In the genomic region with DNA sequence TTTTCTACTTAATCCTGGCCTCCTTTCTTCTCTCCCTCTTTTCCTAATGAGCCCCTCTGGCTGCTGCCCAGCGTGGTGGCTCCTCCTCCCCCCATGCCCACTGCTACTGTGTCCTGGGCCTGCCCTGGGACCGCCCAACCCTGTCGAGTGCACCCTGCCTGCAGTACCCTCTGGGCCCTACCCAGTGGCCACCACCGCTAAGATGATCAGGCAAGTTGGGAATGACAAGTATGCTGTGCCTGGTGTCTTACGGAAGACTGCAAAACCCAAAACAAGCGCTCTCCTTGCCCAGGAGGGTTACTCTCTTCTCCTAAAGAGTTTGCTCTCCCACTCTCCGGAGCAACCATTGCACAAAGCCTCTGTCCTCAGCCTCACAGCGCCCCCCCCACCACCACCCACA, we compare ENCODE assay signal across 15 cellular contexts.
A peak's percentile ranks its signal among the peaks of the same experiment; 100 is the strongest.
DNase-seq lines count a peak whose midpoint lies in the region; ATAC-seq and TF ChIP-seq lines count a peak whose summit lies in the region.
"Had no signal": no experiment of that assay in that cellular context is flagged by ENCODE, and none has a peak within 500 bp of the region (broad histone marks: within the 10 kb centered on the region; RNA-seq: fewer than 3 reads in every experiment).

No MANE protein-coding gene starts in this region.

- intact Hi-C loops in activated CD4-positive, alpha-beta T cell treated with anti-CD3 and anti-CD28 coated beads, Interleukin-2, amount 10 ng/mL, durations not matched to agents 24 days and 14 days (cut with micrococcal nuclease) = no loop called here
- intact Hi-C loops in activated CD4-positive, alpha-beta T cell treated with anti-CD3 and anti-CD28 coated beads for 36 hours (cut with DNase I, micrococcal nuclease) = no loop called here

- H3K36me3 Mint-ChIP-seq in activated CD4-positive, alpha-beta T cell treated with anti-CD3 and anti-CD28 coated beads, Interleukin-2, amount 10 ng/mL, durations not matched to agents 24 days and 14 days (ENCODE audit: low read depth) = peaks cover 11% of the 10 kb centered on the region
- peaks cover 2% of the 10 kb centered on the region for H3K36me3 Mint-ChIP-seq in activated CD4-positive, alpha-beta T cell treated with anti-CD3 and anti-CD28 coated beads for 36 hours (ENCODE audit: low read depth)
- H3K36me3 Mint-ChIP-seq in WTC11 = no peaks in the 10 kb centered on the region
- H3K36me3 Mint-ChIP-seq in stimulated activated effector memory CD8-positive, alpha-beta T cell treated with anti-CD3 and anti-CD28 coated beads, Interleukin-12 subunit alpha, Interleukin-12 subunit beta, amount 100 ng/mL, for 72 hours = no peaks in the 10 kb centered on the region

- CTCF ChIA-PET in activated CD4-positive, alpha-beta T cell treated with anti-CD3 and anti-CD28 coated beads for 36 hours (lab: Charles Lee) = no interaction called here
- CTCF ChIA-PET in WTC11 (lab: Charles Lee) = no interaction called here

- POLR2A ChIA-PET in activated CD4-positive, alpha-beta T cell treated with anti-CD3 and anti-CD28 coated beads for 36 hours (lab: Charles Lee) = no interaction called here
- POLR2A ChIA-PET in WTC11 (lab: Charles Lee) = no interaction called here

- H3K4me3 Mint-ChIP-seq in activated CD4-positive, alpha-beta T cell treated with anti-CD3 and anti-CD28 coated beads, Interleukin-2, amount 10 ng/mL, durations not matched to agents 24 days and 14 days = no peak overlapping the region
- H3K4me3 Mint-ChIP-seq in activated CD4-positive, alpha-beta T cell treated with anti-CD3 and anti-CD28 coated beads for 36 hours = no peak overlapping the region
- H3K4me3 Mint-ChIP-seq in WTC11 = no peak overlapping the region
- no peak overlapping the region for H3K4me3 Mint-ChIP-seq in stimulated activated effector memory CD8-positive, alpha-beta T cell treated with anti-CD3 and anti-CD28 coated beads, Interleukin-12 subunit alpha, Interleukin-12 subunit beta, amount 100 ng/mL, for 72 hours
- H3K4me3 Mint-ChIP-seq: CD4-positive, alpha-beta T cell had no signal

- peaks cover 11% of the 10 kb centered on the region for H3K9me3 Mint-ChIP-seq in activated CD4-positive, alpha-beta T cell treated with anti-CD3 and anti-CD28 coated beads, Interleukin-2, amount 10 ng/mL, durations not matched to agents 24 days and 14 days
- no peaks in the 10 kb centered on the region for H3K9me3 Mint-ChIP-seq in activated CD4-positive, alpha-beta T cell treated with anti-CD3 and anti-CD28 coated beads for 36 hours (ENCODE audit: low read depth)
- peaks cover 6% of the 10 kb centered on the region for H3K9me3 Mint-ChIP-seq in WTC11
- no peaks in the 10 kb centered on the region for H3K9me3 Mint-ChIP-seq in stimulated activated effector memory CD8-positive, alpha-beta T cell treated with anti-CD3 and anti-CD28 coated beads, Interleukin-12 subunit alpha, Interleukin-12 subunit beta, amount 100 ng/mL, for 72 hours
- H3K9me3 Mint-ChIP-seq: CD4-positive, alpha-beta T cell had no signal

- H3K27me3 Mint-ChIP-seq in activated CD4-positive, alpha-beta T cell treated with anti-CD3 and anti-CD28 coated beads, Interleukin-2, amount 10 ng/mL, durations not matched to agents 24 days and 14 days = no peaks in the 10 kb centered on the region
- peaks cover 5% of the 10 kb centered on the region for H3K27me3 Mint-ChIP-seq in activated CD4-positive, alpha-beta T cell treated with anti-CD3 and anti-CD28 coated beads for 36 hours
- no peaks in the 10 kb centered on the region; the same call in 1 of the 2 replicates for H3K27me3 Mint-ChIP-seq in WTC11 (ENCODE audit: low read depth)
- H3K27me3 Mint-ChIP-seq: CD4-positive, alpha-beta T cell had no signal

- peak overlapping the region; percentile 16 for H3K27ac Mint-ChIP-seq in activated CD4-positive, alpha-beta T cell treated with anti-CD3 and anti-CD28 coated beads, Interleukin-2, amount 10 ng/mL, durations not matched to agents 24 days and 14 days
- H3K27ac Mint-ChIP-seq in activated CD4-positive, alpha-beta T cell treated with anti-CD3 and anti-CD28 coated beads for 36 hours = no peak overlapping the region
- no peak overlapping the region for H3K27ac Mint-ChIP-seq in WTC11
- peak overlapping the region; percentile 43 for H3K27ac Mint-ChIP-seq in stimulated activated effector memory CD8-positive, alpha-beta T cell treated with anti-CD3 and anti-CD28 coated beads, Interleukin-12 subunit alpha, Interleukin-12 subunit beta, amount 100 ng/mL, for 72 hours
- H3K27ac Mint-ChIP-seq: CD4-positive, alpha-beta T cell had no signal

- no peak for ATAC-seq in activated CD4-positive, alpha-beta T cell treated with anti-CD3 and anti-CD28 coated beads for 36 hours
- ATAC-seq in WTC11 = peak; percentile 24; the same call in 1 of the 2 replicates
- ATAC-seq in stimulated activated effector memory CD8-positive, alpha-beta T cell treated with anti-CD3 and anti-CD28 coated beads, Interleukin-12 subunit alpha, Interleukin-12 subunit beta, amount 100 ng/mL, for 72 hours = no peak
- no peak for ATAC-seq in HG02884 (IDR thresholded peaks at IDR 0.05; ENCODE audit: unreplicated experiment)
- ATAC-seq: PC-3 had no signal

- no peak for TF ChIP-seq CTCF in WTC11 (IDR thresholded peaks at IDR 0.05)

- peaks cover 21% of the 10 kb centered on the region for H3K4me1 Mint-ChIP-seq in activated CD4-positive, alpha-beta T cell treated with anti-CD3 and anti-CD28 coated beads, Interleukin-2, amount 10 ng/mL, durations not matched to agents 24 days and 14 days
- peaks cover 24% of the 10 kb centered on the region for H3K4me1 Mint-ChIP-seq in activated CD4-positive, alpha-beta T cell treated with anti-CD3 and anti-CD28 coated beads for 36 hours
- peaks cover 25% of the 10 kb centered on the region for H3K4me1 Mint-ChIP-seq in WTC11
- H3K4me1 Mint-ChIP-seq in stimulated activated effector memory CD8-positive, alpha-beta T cell treated with anti-CD3 and anti-CD28 coated beads, Interleukin-12 subunit alpha, Interleukin-12 subunit beta, amount 100 ng/mL, for 72 hours = peaks cover 35% of the 10 kb centered on the region

- DNase-seq in activated CD4-positive, alpha-beta T cell treated with anti-CD3 and anti-CD28 coated beads, Interleukin-2, amount 10 ng/mL, durations not matched to agents 24 days and 14 days = no peak
- no peak for DNase-seq in activated CD4-positive, alpha-beta T cell treated with anti-CD3 and anti-CD28 coated beads for 36 hours
- no peak for DNase-seq in WTC11 (ENCODE audit: low spot score)
- peak; percentile 77 for DNase-seq in islet precursor cell
- DNase-seq in stimulated activated effector memory CD8-positive, alpha-beta T cell treated with anti-CD3 and anti-CD28 coated beads, Interleukin-12 subunit alpha, Interleukin-12 subunit beta, amount 100 ng/mL, for 72 hours (ENCODE audit: low spot score in 2 of 2) = no peak
- no peak for DNase-seq in NOMO-1 treated with dmso at 0.1 percent for 144 hours (lab: John Stamatoyannopoulos, UW; ENCODE audit: unreplicated experiment)
- DNase-seq in NCI-H1417 (lab: John Stamatoyannopoulos, UW) = no peak
- DNase-seq: BE2C; CD4-positive, alpha-beta T cell; NCI-H1105 treated with DMSO at 0.1 percent for 48 hours; NCI-H187 treated with DMSO at 0.1 percent for 48 hours; NCI-H446; NCI-H69; PC-3 had no signal

TF ChIP-seq in WTC11, 78 proteins besides CTCF, POLR2A, EP300 and RAD21 (continues in another document):
- no peak for TF ChIP-seq JAZF1 (CRISPR knock-in tag; IDR thresholded peaks at IDR 0.05)
- TF ChIP-seq ELF4 (CRISPR knock-in tag; IDR thresholded peaks at IDR 0.05; ENCODE audit: low read depth) = no peak
- TF ChIP-seq, protein P1, sequence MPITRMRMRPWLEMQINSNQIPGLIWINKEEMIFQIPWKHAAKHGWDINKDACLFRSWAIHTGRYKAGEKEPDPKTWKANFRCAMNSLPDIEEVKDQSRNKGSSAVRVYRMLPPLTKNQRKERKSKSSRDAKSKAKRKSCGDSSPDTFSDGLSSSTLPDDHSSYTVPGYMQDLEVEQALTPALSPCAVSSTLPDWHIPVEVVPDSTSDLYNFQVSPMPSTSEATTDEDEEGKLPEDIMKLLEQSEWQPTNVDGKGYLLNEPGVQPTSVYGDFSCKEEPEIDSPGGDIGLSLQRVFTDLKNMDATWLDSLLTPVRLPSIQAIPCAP (CRISPR knock-in tag; IDR thresholded peaks at IDR 0.05) = no peak
- no peak for TF ChIP-seq ZNF232 (CRISPR knock-in tag; IDR thresholded peaks at IDR 0.05)
- no peak for TF ChIP-seq RORB (CRISPR knock-in tag; IDR thresholded peaks at IDR 0.05)
- TF ChIP-seq SMAD3 (CRISPR knock-in tag; IDR thresholded peaks at IDR 0.05; ENCODE audit: borderline replicate concordance) = no peak
- no peak for TF ChIP-seq ATF1 (CRISPR knock-in tag; IDR thresholded peaks at IDR 0.05)
- TF ChIP-seq STAT6 (CRISPR knock-in tag; conservative IDR thresholded peaks at IDR 0.05; ENCODE audit: low read depth) = no peak
- TF ChIP-seq FOXJ3 (CRISPR knock-in tag; IDR thresholded peaks at IDR 0.05; ENCODE audit: borderline replicate concordance) = no peak
- no peak for TF ChIP-seq HMGA2 (CRISPR knock-in tag; IDR thresholded peaks at IDR 0.05)
- no peak for TF ChIP-seq CREB1 (CRISPR knock-in tag; IDR thresholded peaks at IDR 0.05)
- no peak for TF ChIP-seq ZNF138 (CRISPR knock-in tag; conservative IDR thresholded peaks at IDR 0.05)
- TF ChIP-seq SMAD4 (CRISPR knock-in tag; IDR thresholded peaks at IDR 0.05) = no peak
- TF ChIP-seq ZNF416 (CRISPR knock-in tag; IDR thresholded peaks at IDR 0.05) = no peak
- TF ChIP-seq ESRRA (CRISPR knock-in tag; IDR thresholded peaks at IDR 0.05; ENCODE audit: borderline replicate concordance) = no peak

Comparison
In these comparisons a context has a peak if more than half of its experiments do, and no peak if none do; other contexts are left out.
1. H3K27ac Mint-ChIP-seq: peak in activated CD4-positive, alpha-beta T cell treated with anti-CD3 and anti-CD28 coated beads, Interleukin-2, amount 10 ng/mL, durations not matched to agents 24 days and 14 days (single experiment) and stimulated activated effector memory CD8-positive, alpha-beta T cell treated with anti-CD3 and anti-CD28 coated beads, Interleukin-12 subunit alpha, Interleukin-12 subunit beta, amount 100 ng/mL, for 72 hours (single experiment); none in activated CD4-positive, alpha-beta T cell treated with anti-CD3 and anti-CD28 coated beads for 36 hours (single experiment) and WTC11 (single experiment).